In the genomic region with DNA sequence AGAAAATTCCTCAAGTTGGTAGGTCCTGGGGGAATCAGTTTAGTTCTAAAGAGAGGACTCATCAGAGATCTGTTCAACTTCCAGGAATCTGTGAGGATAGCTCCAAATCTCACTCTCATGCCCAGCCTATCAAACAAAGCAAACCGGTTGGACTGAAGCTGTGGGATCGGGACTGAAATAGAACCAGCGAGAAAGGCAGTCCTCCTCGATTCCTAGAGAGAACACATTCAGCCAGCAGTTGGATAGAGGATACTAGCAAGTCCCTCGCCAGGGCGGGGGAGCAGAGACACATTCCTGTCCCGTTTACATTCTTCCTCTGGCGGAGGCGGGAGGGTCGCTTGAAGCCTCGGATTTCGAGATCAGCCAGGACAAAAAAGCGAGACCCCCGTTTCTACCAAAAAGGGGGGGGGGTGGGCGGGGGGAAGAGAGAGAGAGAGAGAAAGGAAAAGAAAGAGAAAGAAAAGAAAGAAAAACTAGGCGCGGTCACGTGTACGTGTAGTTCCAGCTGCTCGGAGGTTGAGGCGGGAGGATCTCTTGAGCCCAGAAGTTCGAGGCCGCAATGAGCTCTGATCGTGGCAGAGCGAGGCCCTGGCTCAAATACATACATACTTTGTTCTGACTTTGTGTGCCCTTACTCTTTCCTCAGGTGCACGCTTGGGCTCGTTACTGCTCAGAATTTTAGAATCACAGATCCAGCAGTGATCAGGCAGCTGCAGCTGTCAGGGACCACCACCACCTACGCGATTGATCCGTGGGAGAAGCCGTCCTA, we compare ENCODE assay signal across 8 cellular contexts. TPM values are rescaled to one million over a fixed set of nuclear protein-coding genes. Genes with fewer than 3 reads are reported as not detected.
DNase-seq lines count a peak whose midpoint lies in the region; ATAC-seq and TF ChIP-seq lines count a peak whose summit lies in the region.

No MANE protein-coding gene starts in this region.

- no peaks in the 10 kb centered on the region for H3K79me1 ChIP-seq in IMR-90 (ENCODE audit: low read depth in 1 of 2, low read length in 2 of 2)

- H2AK9ac ChIP-seq in IMR-90 (replicated peaks; ENCODE audit: low read depth, low read length, poor library complexity) = peak overlapping the region; percentile 86

- H3K27me3 ChIP-seq in CD8-positive, alpha-beta memory T cell (ENCODE audit: insufficient read depth, low read length, poor library complexity, severe bottlenecking) = no peaks in the 10 kb centered on the region
- no peaks in the 10 kb centered on the region for H3K27me3 ChIP-seq in IMR-90 (ENCODE audit: control insufficient read depth, insufficient read depth, low read length)
- no peaks in the 10 kb centered on the region for H3K27me3 ChIP-seq in rectal smooth muscle tissue (ENCODE audit: control insufficient read depth, insufficient read depth, low read length)

- no peak for DNase-seq in CD8-positive, alpha-beta memory T cell
- peak; percentile 98 for DNase-seq in IMR-90
- peak; percentile 99 for DNase-seq in cardiac fibroblast (ENCODE audit: low read depth in 2 of 2)

- no peak overlapping the region for H3K4me3 ChIP-seq in CD8-positive, alpha-beta memory T cell (ENCODE audit: low read length)
- peak overlapping the region; percentile 57 for H3K4me3 ChIP-seq in IMR-90 (ENCODE audit: insufficient read depth, low read depth, low read length)
- H3K4me3 ChIP-seq in cardiac fibroblast (replicated peaks in 1 of 2; ENCODE audit: low read depth in 2 of 2, low read length in 2 of 2) = peak overlapping the region; percentile 43 to 54
- H3K4me3 ChIP-seq in iPS-11a (ENCODE audit: low read depth, low read length) = peak overlapping the region; percentile 44
- H3K4me3 ChIP-seq in rectal smooth muscle tissue (ENCODE audit: low read length) = peak overlapping the region; percentile 69

- peak overlapping the region; percentile 60; the same call in 1 of the 2 replicates for H2AK5ac ChIP-seq in IMR-90 (ENCODE audit: low read depth, low read length)

- peak overlapping the region; percentile 92 for H2AFZ ChIP-seq in IMR-90 (replicated peaks; ENCODE audit: low read length, poor library complexity)

- TF ChIP-seq POLR2A in IMR-90 (IDR thresholded peaks at IDR 0.05; ENCODE audit: low read depth, low read length) = peak; percentile 34; the same call in 1 of the 2 replicates

- H3K4ac ChIP-seq in IMR-90 (ENCODE audit: low read depth, low read length) = peak overlapping the region; percentile 58

- 0 out of 2 replicates have a peak overlapping the region, but pooled peaks have one; percentile 20 for H2BK20ac ChIP-seq in IMR-90 (ENCODE audit: low read depth, low read length)

- H3K9me1 ChIP-seq in IMR-90 (ENCODE audit: insufficient read depth, low read length) = no peaks in the 10 kb centered on the region

- dilution Hi-C loops in IMR-90 (cut with HindIII; ENCODE audit: low sequenced_read_pairs, unreplicated experiment) = no loop called here

- no TSS peak for BruUV-seq in IMR-90 (replicated peaks; lab: Mats Ljungman, UMichigan)

- H3K9me3 Mint-ChIP-seq in CD8-positive, alpha-beta memory T cell = peaks cover 0 to 13% (median 8%) of the 10 kb centered on the region in 5 donors

- H3K14ac ChIP-seq in IMR-90 (replicated peaks; ENCODE audit: low read depth, low read length) = peak overlapping the region; percentile 60; the same call in 1 of the 2 replicates

- ATAC-seq in IMR-90 (ENCODE audit: low read depth) (peak; percentile 70), HG03175 (IDR thresholded peaks at IDR 0.05; ENCODE audit: unreplicated experiment) (no peak), GM19035 (IDR thresholded peaks at IDR 0.05; ENCODE audit: unreplicated experiment) (no peak)

- H3K9ac ChIP-seq in IMR-90 (ENCODE audit: low read depth, low read length) (peak overlapping the region; percentile 29; the same call in 1 of the 2 replicates), rectal smooth muscle tissue (ENCODE audit: low read length) (no peak overlapping the region)

- H3K4me3 Mint-ChIP-seq in CD8-positive, alpha-beta memory T cell = peak overlapping the region; percentile 4 to 86 (median 75)

- peak overlapping the region; percentile 9; the same call in 1 of the 2 replicates for H3K56ac ChIP-seq in IMR-90 (ENCODE audit: extremely low read depth, insufficient read depth, low read length)

- no peaks in the 10 kb centered on the region for H3K36me3 ChIP-seq in CD8-positive, alpha-beta memory T cell (ENCODE audit: insufficient read depth, low read length)
- H3K36me3 ChIP-seq in IMR-90 (ENCODE audit: control insufficient read depth, insufficient read depth, low read length) (no peaks in the 10 kb centered on the region), rectal smooth muscle tissue (ENCODE audit: control insufficient read depth, insufficient read depth, low read length) (no peaks in the 10 kb centered on the region)

- in situ Hi-C loops in IMR-90 (cut with MboI; ENCODE audit: low sequenced_read_pairs) = no loop called here

- CTCF ChIA-PET in CD8-positive, alpha-beta memory T cell (lab: Charles Lee) = interaction anchor here (1.0 to 6.9 kb wide), 2 partner anchors 63 to 147 kb away, joined by 3 to 48 read pairs; no protein-coding TSS in a partner anchor
- CTCF ChIA-PET in IMR-90 (lab: Yijun Ruan, JAX) = interaction anchor here (0.6 kb wide), 1 partner anchor 61 kb away, joined by 6 read pairs; no protein-coding TSS in a partner anchor

- no peaks in the 10 kb centered on the region for H3K9me3 ChIP-seq in CD8-positive, alpha-beta memory T cell (ENCODE audit: low read length)
- no peaks in the 10 kb centered on the region for H3K9me3 ChIP-seq in IMR-90 (ENCODE audit: control insufficient read depth, insufficient read depth, low read length)

- TF ChIP-seq CTCF in IMR-90 (conservative IDR thresholded peaks at IDR 0.05; ENCODE audit: low read depth, low read length) (no peak), cardiac fibroblast (IDR thresholded peaks at IDR 0.05; ENCODE audit: low read depth, low read length) (no peak)

- peak overlapping the region in 2 of 8 donors; percentile 7 to 12 for H3K27ac Mint-ChIP-seq in CD8-positive, alpha-beta memory T cell

- peak overlapping the region; percentile 54 for H2BK5ac ChIP-seq in IMR-90 (ENCODE audit: low read depth, low read length, poor library complexity, severe bottlenecking)

- H3K4me2 ChIP-seq in IMR-90 (ENCODE audit: low read depth, low read length) = peak overlapping the region; percentile 85

- peaks cover 0 to 11% (median 3%) of the 10 kb centered on the region in 3 donors for H3K36me3 Mint-ChIP-seq in CD8-positive, alpha-beta memory T cell

- peak overlapping the region; percentile 1; the same call in 1 of the 3 replicates for H2BK15ac ChIP-seq in IMR-90 (ENCODE audit: low read depth, low read length)

- peak overlapping the region; percentile 75 to 93 for H4K8ac ChIP-seq in IMR-90 (ENCODE audit: low read depth in 2 of 2, low read length in 2 of 2)

- intact Hi-C loops in IMR-90 (cut with micrococcal nuclease) = loop anchor here (5.0 kb wide), 1 partner anchor 602 kb away; a partner anchor contains a TSS

- no peak overlapping the region for H3K27ac ChIP-seq in CD8-positive, alpha-beta memory T cell (ENCODE audit: low read depth, low read length)
- H3K27ac ChIP-seq in IMR-90 (ENCODE audit: insufficient read depth, low read length) (no peak overlapping the region), rectal smooth muscle tissue (ENCODE audit: low read depth, low read length) (peak overlapping the region; percentile 90)

- peak overlapping the region; percentile 54 for H4K5ac ChIP-seq in IMR-90 (ENCODE audit: low read depth, low read length)

- peak overlapping the region; percentile 42; the same call in 1 of the 2 replicates for H2BK120ac ChIP-seq in IMR-90 (ENCODE audit: low read depth, low read length)

- no peaks in the 10 kb centered on the region; the same call in 1 of the 2 replicates for H4K20me1 ChIP-seq in IMR-90 (ENCODE audit: insufficient read depth, low read length)

- no peak for TF ChIP-seq RAD21 in IMR-90 (IDR thresholded peaks at IDR 0.05; ENCODE audit: low read length)

- WGBS in IMR-90 (ENCODE audit: extremely low coverage in 2 of 2, insufficient read length in 1 of 2), 2 experiments = 40% methylated on average over 3 of the region's 31 CpGs; no CpG with 5 or more reads in 1 of the 2 experiments

- POLR2A ChIA-PET in CD8-positive, alpha-beta memory T cell (lab: Charles Lee) = no interaction called here
- POLR2A ChIA-PET in IMR-90 (lab: Charles Lee; ENCODE audit: unreplicated experiment) = interaction anchor here (0.6 to 1.0 kb wide), 3 partner anchors 51 to 1277 kb away, joined by 3 to 15 read pairs (median 8); no protein-coding TSS in a partner anchor

- peaks cover 31 to 44% of the 10 kb centered on the region in 2 donors for H3K27me3 Mint-ChIP-seq in CD8-positive, alpha-beta memory T cell

- H4K91ac ChIP-seq in IMR-90 (ENCODE audit: insufficient read depth, low read depth, low read length) = 0 out of 2 replicates have a peak overlapping the region, but pooled peaks have one; percentile 26

- peaks cover 47 to 66% (median 60%) of the 10 kb centered on the region in 3 donors for H3K4me1 Mint-ChIP-seq in CD8-positive, alpha-beta memory T cell

- peak overlapping the region; percentile 53; the same call in 1 of the 2 replicates for H3K23ac ChIP-seq in IMR-90 (ENCODE audit: low read depth, low read length)

- H3K18ac ChIP-seq in IMR-90 (ENCODE audit: low read depth, low read length) = no peak overlapping the region

- peaks cover 27% of the 10 kb centered on the region for H3K4me1 ChIP-seq in CD8-positive, alpha-beta memory T cell (ENCODE audit: insufficient read depth, low read length)
- H3K4me1 ChIP-seq in IMR-90 (ENCODE audit: control insufficient read depth, insufficient read depth, low read length) = peaks cover 2% of the 10 kb centered on the region; the same call in 1 of the 2 replicates
- no peaks in the 10 kb centered on the region for H3K4me1 ChIP-seq in rectal smooth muscle tissue (ENCODE audit: control insufficient read depth, insufficient read depth, low read length)

TF ChIP-seq in IMR-90, 13 proteins besides CTCF, POLR2A, EP300 and RAD21 (continues in another document):
- TF ChIP-seq MAZ (IDR thresholded peaks at IDR 0.05; ENCODE audit: borderline replicate concordance, low read depth, low read length) = peak; percentile 93; the same call in 1 of the 2 replicates

TF ChIP-seq in PFSK-1, 5 proteins besides CTCF, POLR2A, EP300 and RAD21 (continues in another document):
- peak; percentile 80; the same call in 1 of the 2 replicates for TF ChIP-seq POLR2AphosphoS5 (IDR thresholded peaks at IDR 0.05; ENCODE audit: low read depth, low read length)

RNA-seq across cellular contexts. Expression of a gene that starts 19.5 kb away (rescaled TPM):
- under 1 TPM; 0.66 to 0.73 TPM for total RNA-seq in CD8-positive, alpha-beta memory T cell
- not detected for polyA plus RNA-seq in CD8-positive, alpha-beta memory T cell
- 0.28 and 0.36 TPM in 2 replicates for total RNA-seq in IMR-90 (2012; rRNA removed)
- 0.27 and 0.34 TPM in 2 replicates for polyA plus RNA-seq in IMR-90 (2012; rRNA removed)
- 0.02 and 0.04 TPM in 2 replicates for polyA plus RNA-seq in IMR-90 (2012; cell fraction: cytosol; rRNA removed)
- polyA plus RNA-seq in IMR-90 (2012; cell fraction: nucleus; rRNA removed; ENCODE audit: low replicate concordance) = 0.15 and 0.84 TPM in 2 replicates
- polyA plus RNA-seq in PFSK-1 (2012; ENCODE audit: insufficient read length, low read depth) = 0.14 TPM

RNA-seq across cellular contexts. Expression of a gene that starts 59.4 kb away (rescaled TPM):
- total RNA-seq in CD8-positive, alpha-beta memory T cell = not detected
- not detected for polyA plus RNA-seq in CD8-positive, alpha-beta memory T cell
- not detected in 2 replicates for total RNA-seq in IMR-90 (2012; rRNA removed)
- polyA plus RNA-seq in IMR-90 (2012; rRNA removed) = not detected in 2 replicates
- not detected in 2 replicates for polyA plus RNA-seq in IMR-90 (2012; cell fraction: cytosol; rRNA removed)
- not detected in 2 replicates for polyA plus RNA-seq in IMR-90 (2012; cell fraction: nucleus; rRNA removed; ENCODE audit: low replicate concordance)
- polyA plus RNA-seq in PFSK-1 (2012; ENCODE audit: insufficient read length, low read depth) = not detected

Comparison
In these comparisons a context has a peak if more than half of its experiments do, and no peak if none do; other contexts are left out.
1. DNase-seq: peak in IMR-90 (single experiment) and cardiac fibroblast (2 of 2); none in CD8-positive, alpha-beta memory T cell (0 of 5).